ENCODE assay signal across 17 cellular contexts in genomic region chr10:79306644-79307220, GRCh38. TPM values are rescaled to one million over a fixed set of nuclear protein-coding genes. Genes with fewer than 3 reads are reported as not detected.
DNase-seq lines count a peak whose midpoint lies in the region; FAIRE-seq and TF ChIP-seq lines count a peak whose summit lies in the region.
"Had no signal": no experiment of that assay in that cellular context is flagged by ENCODE, and none has a peak within 500 bp of the region (broad histone marks: within the 10 kb centered on the region; RNA-seq: fewer than 3 reads in every experiment).

No MANE protein-coding gene starts in this region.

- H3K36me3 Mint-ChIP-seq in activated CD4-positive, alpha-beta T cell treated with anti-CD3 and anti-CD28 coated beads, Interleukin-2, amount 10 ng/mL, durations not matched to agents 24 days and 14 days (ENCODE audit: low read depth), result peaks cover 46% of the 10 kb centered on the region
- peaks cover 13% of the 10 kb centered on the region for H3K36me3 Mint-ChIP-seq in progenitor cell of endocrine pancreas (ENCODE audit: insufficient read depth)

- H3K4me3 Mint-ChIP-seq in activated CD4-positive, alpha-beta T cell treated with anti-CD3 and anti-CD28 coated beads, Interleukin-2, amount 10 ng/mL, durations not matched to agents 24 days and 14 days, result no peak overlapping the region
- no peak overlapping the region for H3K4me3 Mint-ChIP-seq in progenitor cell of endocrine pancreas (ENCODE audit: low read depth)
- H3K4me3 Mint-ChIP-seq: CD8-positive, alpha-beta memory T cell had no signal

- no peak for TF ChIP-seq EP300 in tibial nerve (IDR thresholded peaks at IDR 0.05)

- H3K4me1 ChIP-seq in kidney (ENCODE audit: control insufficient read depth in 1 of 2, insufficient read depth in 1 of 2, low read depth in 1 of 2, low read length in 2 of 2) (no peaks in the 10 kb centered on the region), tibial nerve (peaks cover 0 to 23% (median 6%) of the 10 kb centered on the region in 4 donors)
- H3K4me1 ChIP-seq: Caco-2 had no signal

- H3K27ac ChIP-seq in RWPE1 (peak overlapping the region; percentile 44), kidney (ENCODE audit: low read depth in 2 of 2, low read length in 2 of 2) (no peak overlapping the region), tibial nerve (no peak overlapping the region)
- H3K27ac ChIP-seq: 22Rv1, BLaER1 had no signal

- TF ChIP-seq CTCF in RWPE1 (conservative IDR thresholded peaks at IDR 0.05; ENCODE audit: low read depth) (no peak), kidney (IDR thresholded peaks at IDR 0.05; ENCODE audit: borderline replicate concordance, extremely low read depth, insufficient read depth) (no peak), progenitor cell of endocrine pancreas (IDR thresholded peaks at IDR 0.05; ENCODE audit: unreplicated experiment) (no peak), tibial nerve (IDR thresholded peaks at IDR 0.05) (no peak)

- H3K36me3 ChIP-seq in kidney (ENCODE audit: control insufficient read depth in 1 of 2, insufficient read depth in 2 of 2, low read length in 2 of 2), result peaks cover 42 to 76% of the 10 kb centered on the region in 2 donors
- peaks cover 5 to 99% (median 60%) of the 10 kb centered on the region in 3 donors for H3K36me3 ChIP-seq in tibial nerve

- no peak for TF ChIP-seq POLR2A in tibial nerve (IDR thresholded peaks at IDR 0.05)

- intact Hi-C loops in activated CD4-positive, alpha-beta T cell treated with anti-CD3 and anti-CD28 coated beads, Interleukin-2, amount 10 ng/mL, durations not matched to agents 24 days and 14 days (cut with micrococcal nuclease), result no loop called here
- intact Hi-C loops in kidney (cut with DNase I), result no loop called here

- no peaks in the 10 kb centered on the region for H3K9me3 ChIP-seq in kidney (ENCODE audit: control insufficient read depth in 1 of 2, low read length in 2 of 2)
- no peaks in the 10 kb centered on the region for H3K9me3 ChIP-seq in tibial nerve
- H3K9me3 ChIP-seq: BLaER1, Caco-2 had no signal

- WGBS in tibial nerve, 2 donors, result 80 to 85% methylated on average over 5 to 7 of the region's 8 CpGs

- CTCF ChIA-PET in RWPE1 (lab: Yijun Ruan, JAX), result no interaction called here

- H3K4me3 ChIP-seq in kidney (ENCODE audit: low read length in 2 of 2) (no peak overlapping the region), tibial nerve (no peak overlapping the region)
- H3K4me3 ChIP-seq: BLaER1 had no signal

- peaks cover 5% of the 10 kb centered on the region for H3K4me1 Mint-ChIP-seq in activated CD4-positive, alpha-beta T cell treated with anti-CD3 and anti-CD28 coated beads, Interleukin-2, amount 10 ng/mL, durations not matched to agents 24 days and 14 days
- H3K4me1 Mint-ChIP-seq in progenitor cell of endocrine pancreas (ENCODE audit: low read depth), result no peaks in the 10 kb centered on the region
- H3K4me1 Mint-ChIP-seq: CD8-positive, alpha-beta memory T cell had no signal

- no peak for FAIRE-seq in kidney (lab: Jason Lieb, UNC)
- FAIRE-seq: GM19239, H54 had no signal

- H3K9ac ChIP-seq in kidney (ENCODE audit: low read length in 2 of 2), result no peak overlapping the region
- H3K9ac ChIP-seq: BLaER1 had no signal

- H3K27me3 ChIP-seq in tibial nerve, result no peaks in the 10 kb centered on the region
- H3K27me3 ChIP-seq: BLaER1 had no signal

- H3K9me3 Mint-ChIP-seq in activated CD4-positive, alpha-beta T cell treated with anti-CD3 and anti-CD28 coated beads, Interleukin-2, amount 10 ng/mL, durations not matched to agents 24 days and 14 days, result no peaks in the 10 kb centered on the region
- no peaks in the 10 kb centered on the region for H3K9me3 Mint-ChIP-seq in progenitor cell of endocrine pancreas (ENCODE audit: low read depth)
- H3K9me3 Mint-ChIP-seq: CD8-positive, alpha-beta memory T cell had no signal

- H3K27me3 Mint-ChIP-seq in activated CD4-positive, alpha-beta T cell treated with anti-CD3 and anti-CD28 coated beads, Interleukin-2, amount 10 ng/mL, durations not matched to agents 24 days and 14 days, result no peaks in the 10 kb centered on the region
- H3K27me3 Mint-ChIP-seq in progenitor cell of endocrine pancreas, result no peaks in the 10 kb centered on the region
- H3K27me3 Mint-ChIP-seq: CD8-positive, alpha-beta memory T cell had no signal

- H3K27ac Mint-ChIP-seq in activated CD4-positive, alpha-beta T cell treated with anti-CD3 and anti-CD28 coated beads, Interleukin-2, amount 10 ng/mL, durations not matched to agents 24 days and 14 days, result peak overlapping the region; percentile 29
- H3K27ac Mint-ChIP-seq in progenitor cell of endocrine pancreas, result peak overlapping the region; percentile 71

- DNase-seq in activated CD4-positive, alpha-beta T cell treated with anti-CD3 and anti-CD28 coated beads, Interleukin-2, amount 10 ng/mL, durations not matched to agents 24 days and 14 days, result no peak
- DNase-seq in activated CD4-positive, alpha-beta T cell treated with anti-CD3 and anti-CD28 coated beads, Interleukin-2, amount 50 U/mL, for 1 hour, result no peak
- DNase-seq in RWPE1 (ENCODE audit: low spot score) (no peak), kidney (peak; percentile 55), progenitor cell of endocrine pancreas (ENCODE audit: low spot score, unreplicated experiment) (no peak), putamen (ENCODE audit: low spot score) (no peak), NCI-H1105 treated with DMSO at 0.1 percent for 48 hours (lab: John Stamatoyannopoulos, UW) (no peak), tibial nerve (ENCODE audit: low spot score in 2 of 2) (no peak)
- DNase-seq: AML-193; Caco-2; CD8-positive, alpha-beta memory T cell; DND-41; GDM1 had no signal

- POLR2A ChIA-PET in RWPE1 (lab: Yijun Ruan, JAX; ENCODE audit: low non-redundant PET), result no interaction called here

RNA-seq across cellular contexts. Expression of gene PPIF, which starts 40.5 kb away (rescaled TPM):
- total RNA-seq in activated CD4-positive, alpha-beta T cell treated with anti-CD3 and anti-CD28 coated beads, Interleukin-2, amount 10 ng/mL, durations not matched to agents 24 days and 14 days, result 157 and 161 TPM in 2 replicates
- total RNA-seq in kidney (36.7 TPM), progenitor cell of endocrine pancreas (35.9 and 37.1 TPM in 2 replicates), tibial nerve (10 to 100 TPM; 16.6 to 36.0 (median 20.6) TPM)
- 120 TPM for polyA plus RNA-seq in kidney (ENCODE audit: insufficient read depth, low read depth, low replicate concordance)
